In genomic region chr10:21503580-21503979, GRCh38 we compare ENCODE assay signal across 1 cellular context.
TF ChIP-seq lines count a peak whose summit lies in the region.

No MANE protein-coding gene starts in this region.

TF ChIP-seq in HEK293, 187 proteins besides CTCF, POLR2A, EP300 and RAD21 (continued from another document):
- TF ChIP-seq ZBTB11 (tag by site-specific recombination; conservative IDR thresholded peaks at IDR 0.05; ENCODE audit: low read depth), result no peak
